In genomic region chr20:36173451-36173933, GRCh38 we compare ENCODE assay signal across 10 cellular contexts. TPM values are rescaled to one million over a fixed set of nuclear protein-coding genes. Genes with fewer than 3 reads are reported as not detected.
DNase-seq lines count a peak whose midpoint lies in the region; ATAC-seq lines count a peak whose summit lies in the region.
"Had no signal": no experiment of that assay in that cellular context is flagged by ENCODE, and none has a peak within 500 bp of the region (broad histone marks: within the 10 kb centered on the region; RNA-seq: fewer than 3 reads in every experiment).

No MANE protein-coding gene starts in this region.

- H3K27me3 Mint-ChIP-seq in activated naive CD8-positive, alpha-beta T cell treated with anti-CD3 and anti-CD28 coated beads, Interleukin-2, amount 10 ng/mL, durations not matched to agents 7 days and 5 days = peaks cover 7% of the 10 kb centered on the region

- peak overlapping the region; percentile 3 to 62 (median 45); a peak in 19 of 22 replicates for H3K4me2 ChIP-seq in BLaER1 treated with 17β-estradiol and CSF1 and Interleukin-3, amounts not matched to agents 10 nM and 100 nM

- ATAC-seq in activated naive CD8-positive, alpha-beta T cell treated with anti-CD3 and anti-CD28 coated beads, Interleukin-2, amount 10 ng/mL, durations not matched to agents 7 days and 5 days (ENCODE audit: low read depth) = peak; percentile 65
- no peak for ATAC-seq in HG02763 (IDR thresholded peaks at IDR 0.05; ENCODE audit: unreplicated experiment)
- ATAC-seq: body of pancreas had no signal

- H3K4me1 ChIP-seq in BLaER1 treated with 17β-estradiol and CSF1 and Interleukin-3, amounts not matched to agents 10 nM and 100 nM = peaks cover 9 to 21% (median 11%) of the 10 kb centered on the region in 10 experiments; a peak in 19 of 20 replicates

- peaks cover 2% of the 10 kb centered on the region for H3K4me1 Mint-ChIP-seq in activated naive CD8-positive, alpha-beta T cell treated with anti-CD3 and anti-CD28 coated beads, Interleukin-2, amount 10 ng/mL, durations not matched to agents 7 days and 5 days

- no peaks in the 10 kb centered on the region for H3K27me3 ChIP-seq in BLaER1 treated with 17β-estradiol and CSF1 and Interleukin-3, amounts not matched to agents 10 nM and 100 nM
- H3K27me3 ChIP-seq: body of pancreas had no signal

- no peaks in the 10 kb centered on the region for H3K36me3 Mint-ChIP-seq in activated naive CD8-positive, alpha-beta T cell treated with anti-CD3 and anti-CD28 coated beads, Interleukin-2, amount 10 ng/mL, durations not matched to agents 7 days and 5 days

- H3K9me3 Mint-ChIP-seq in activated naive CD8-positive, alpha-beta T cell treated with anti-CD3 and anti-CD28 coated beads, Interleukin-2, amount 10 ng/mL, durations not matched to agents 7 days and 5 days = no peaks in the 10 kb centered on the region

- in situ Hi-C loops in KBM-7 (cut with MboI; ENCODE audit: low pct_unique_long_range_greater_than_20kb, low sequenced_read_pairs) = no loop called here

- H3K4me3 Mint-ChIP-seq in activated naive CD8-positive, alpha-beta T cell treated with anti-CD3 and anti-CD28 coated beads, Interleukin-2, amount 10 ng/mL, durations not matched to agents 7 days and 5 days = no peak overlapping the region

- 0 out of 22 replicates have a peak overlapping the region, but pooled peaks of 1 of the 11 experiments have one; percentile 17 for H3K27ac ChIP-seq in BLaER1 treated with 17β-estradiol and CSF1 and Interleukin-3, amounts not matched to agents 10 nM and 100 nM
- H3K27ac ChIP-seq: body of pancreas had no signal

- no peak overlapping the region for H3K27ac Mint-ChIP-seq in activated naive CD8-positive, alpha-beta T cell treated with anti-CD3 and anti-CD28 coated beads, Interleukin-2, amount 10 ng/mL, durations not matched to agents 7 days and 5 days

- DNase-seq in KBM-7 = peak; percentile 70
- no peak for DNase-seq in activated naive CD8-positive, alpha-beta T cell treated with anti-CD3 and anti-CD28 coated beads, Interleukin-2, amount 10 ng/mL, durations not matched to agents 7 days and 5 days
- DNase-seq in left kidney (ENCODE audit: low read depth, low spot score) = peak; percentile 97
- no peak for DNase-seq in SHP77 (lab: John Stamatoyannopoulos, UW)
- no peak for DNase-seq in activated CD4-positive, CD25-positive, alpha-beta regulatory T cell (lab: John Stamatoyannopoulos, UW)
- no peak for DNase-seq in stimulated activated CD4-positive, alpha-beta T cell treated with anti-CD3 and anti-CD28 coated beads, Interleukin-2, amount 100 ng/mL, for 24 hours
- DNase-seq: SHP77 treated with DMSO at 0.1 percent for 48 hours had no signal

- H3K36me3 ChIP-seq in BLaER1 treated with 17β-estradiol and CSF1 and Interleukin-3, amounts not matched to agents 10 nM and 100 nM = peaks cover 0 to 7% (median 0%) of the 10 kb centered on the region in 11 experiments; a peak in 3 of 22 replicates

- H3K9ac ChIP-seq in BLaER1 treated with 17β-estradiol and CSF1 and Interleukin-3, amounts not matched to agents 10 nM and 100 nM = peak overlapping the region in 3 of 11 experiments; percentile 0 to 32 (median 30); a peak in 1 of 22 replicates

- no peak overlapping the region for H3K4me3 ChIP-seq in BLaER1 treated with 17β-estradiol and CSF1 and Interleukin-3, amounts not matched to agents 10 nM and 100 nM
- H3K4me3 ChIP-seq: body of pancreas had no signal

- no peaks in the 10 kb centered on the region; a peak in 2 of 22 replicates for H4K20me1 ChIP-seq in BLaER1 treated with 17β-estradiol and CSF1 and Interleukin-3, amounts not matched to agents 10 nM and 100 nM

- POLR2A ChIA-PET in activated naive CD8-positive, alpha-beta T cell treated with anti-CD3 and anti-CD28 coated beads, Interleukin-2, amount 10 ng/mL, durations not matched to agents 7 days and 5 days (lab: Charles Lee) = no interaction called here

- H3K9me3 ChIP-seq in BLaER1 treated with 17β-estradiol and CSF1 and Interleukin-3, amounts not matched to agents 10 nM and 100 nM (replicated peaks in 1 of 11) = no peaks in the 10 kb centered on the region
- H3K9me3 ChIP-seq: body of pancreas had no signal

RNA-seq across cellular contexts. Expression of gene EPB41L1, which starts 19.0 kb away (rescaled TPM):
- under 1 TPM in 1 of 2 experiments, not detected in 1; 0.62 TPM for total RNA-seq in activated naive CD8-positive, alpha-beta T cell treated with anti-CD3 and anti-CD28 coated beads, Interleukin-2, amount 10 ng/mL, durations not matched to agents 7 days and 5 days

Comparison
In these comparisons a context has a peak if more than half of its experiments do, and no peak if none do; other contexts are left out.
1. DNase-seq: peak in KBM-7 (single experiment) and left kidney (single experiment); none in activated naive CD8-positive, alpha-beta T cell treated with anti-CD3 and anti-CD28 coated beads, Interleukin-2, amount 10 ng/mL, durations not matched to agents 7 days and 5 days (single experiment), SHP77 (0 of 2), activated CD4-positive, CD25-positive, alpha-beta regulatory T cell (0 of 4) and stimulated activated CD4-positive, alpha-beta T cell treated with anti-CD3 and anti-CD28 coated beads, Interleukin-2, amount 100 ng/mL, for 24 hours (0 of 2).